ENCODE assay signal across 8 cellular contexts in genomic region chr12:51270847-51271518, GRCh38. TPM values are rescaled to one million over a fixed set of nuclear protein-coding genes. Genes with fewer than 3 reads are reported as not detected.
DNase-seq lines count a peak whose midpoint lies in the region; ATAC-seq and TF ChIP-seq lines count a peak whose summit lies in the region.

No MANE protein-coding gene starts in this region.

- 31 to 34% methylated on average over 12 to 13 of the region's 13 CpGs for WGBS in esophagus squamous epithelium, 2 donors

- H4K20me1 ChIP-seq in neural progenitor cell (ENCODE audit: low read depth) = no peaks in the 10 kb centered on the region

- H3K9me3 ChIP-seq in SK-N-MC (ENCODE audit: low read depth, low read length) = no peaks in the 10 kb centered on the region
- H3K9me3 ChIP-seq in esophagus squamous epithelium = no peaks in the 10 kb centered on the region
- no peaks in the 10 kb centered on the region for H3K9me3 ChIP-seq in neural progenitor cell (ENCODE audit: low read depth)

- no peak for ATAC-seq in GM21723 (IDR thresholded peaks at IDR 0.05; ENCODE audit: unreplicated experiment)
- no peak for ATAC-seq in GM21381 (IDR thresholded peaks at IDR 0.05; ENCODE audit: unreplicated experiment)

- H3K27me3 ChIP-seq in esophagus squamous epithelium (peaks cover 0 to 7% (median 0%) of the 10 kb centered on the region in 4 donors), neural progenitor cell (peaks cover 17% of the 10 kb centered on the region)

- H3K4me2 ChIP-seq in neural progenitor cell = peak overlapping the region; percentile 89

- H3K79me2 ChIP-seq in neural progenitor cell (ENCODE audit: low read depth) = no peaks in the 10 kb centered on the region

- no peak overlapping the region for H3K27ac ChIP-seq in SK-N-MC
- peak overlapping the region; percentile 89 to 94 (median 92) for H3K27ac ChIP-seq in esophagus squamous epithelium
- no peak overlapping the region for H3K27ac ChIP-seq in neural progenitor cell

- H3K4me3 Mint-ChIP-seq in T-helper 1 cell treated with Interleukin-12 subunit alpha and Interleukin-12 subunit beta and Interleukin-4 antibody, amounts not matched to agents 30 μg/mL and 1 μg/mL, for 36 hours = peak overlapping the region; percentile 90
- H3K4me3 Mint-ChIP-seq in neural progenitor cell = peak overlapping the region; percentile 93

- no peaks in the 10 kb centered on the region for H3K9me3 Mint-ChIP-seq in T-helper 1 cell treated with Interleukin-12 subunit alpha and Interleukin-12 subunit beta and Interleukin-4 antibody, amounts not matched to agents 30 μg/mL and 1 μg/mL, for 36 hours
- no peaks in the 10 kb centered on the region for H3K9me3 Mint-ChIP-seq in neural progenitor cell

- H3K9ac ChIP-seq in SK-N-MC (ENCODE audit: insufficient read length) = peak overlapping the region; percentile 73
- H3K9ac ChIP-seq in neural progenitor cell = no peak overlapping the region

- no peak for TF ChIP-seq CTCF in esophagus squamous epithelium (IDR thresholded peaks at IDR 0.05)
- TF ChIP-seq CTCF in neural progenitor cell (IDR thresholded peaks at IDR 0.05) = no peak

- H3K36me3 Mint-ChIP-seq in T-helper 1 cell treated with Interleukin-12 subunit alpha and Interleukin-12 subunit beta and Interleukin-4 antibody, amounts not matched to agents 30 μg/mL and 1 μg/mL, for 36 hours (ENCODE audit: low read depth) = no peaks in the 10 kb centered on the region
- no peaks in the 10 kb centered on the region for H3K36me3 Mint-ChIP-seq in neural progenitor cell

- H3K4me1 ChIP-seq in esophagus squamous epithelium (peaks cover 2 to 56% (median 10%) of the 10 kb centered on the region in 3 donors), neural progenitor cell (peaks cover 17% of the 10 kb centered on the region)

- H3F3A ChIP-seq in neural progenitor cell (ENCODE audit: low read depth) = peaks cover 22% of the 10 kb centered on the region

- H3K36me3 ChIP-seq in SK-N-MC (ENCODE audit: insufficient read depth, low read length) (no peaks in the 10 kb centered on the region), esophagus squamous epithelium (peaks cover 0 to 2% (median 0%) of the 10 kb centered on the region in 3 donors), neural progenitor cell (no peaks in the 10 kb centered on the region)

- H3K4me1 Mint-ChIP-seq in T-helper 1 cell treated with Interleukin-12 subunit alpha and Interleukin-12 subunit beta and Interleukin-4 antibody, amounts not matched to agents 30 μg/mL and 1 μg/mL, for 36 hours (ENCODE audit: low read depth) = peaks cover 13% of the 10 kb centered on the region
- peaks cover 8% of the 10 kb centered on the region for H3K4me1 Mint-ChIP-seq in neural progenitor cell

- DNase-seq in T-helper 1 cell = no peak
- DNase-seq in SK-N-MC (ENCODE audit: low read depth, low spot score) = no peak
- DNase-seq in esophagus squamous epithelium (lab: John Stamatoyannopoulos, UW) = no peak
- DNase-seq in neural progenitor cell (ENCODE audit: low spot score) = no peak
- DNase-seq in NCI-H2227 treated with DMSO at 0.1 percent for 48 hours (lab: John Stamatoyannopoulos, UW) = no peak

- TF ChIP-seq POLR2A in esophagus squamous epithelium (IDR thresholded peaks at IDR 0.05) = peak in 1 of 4 donors; percentile 23

- peaks cover 32% of the 10 kb centered on the region for H3K27me3 Mint-ChIP-seq in T-helper 1 cell treated with Interleukin-12 subunit alpha and Interleukin-12 subunit beta and Interleukin-4 antibody, amounts not matched to agents 30 μg/mL and 1 μg/mL, for 36 hours (ENCODE audit: low read depth)
- peaks cover 23% of the 10 kb centered on the region for H3K27me3 Mint-ChIP-seq in neural progenitor cell (ENCODE audit: insufficient read depth, low read depth)

- intact Hi-C loops in esophagus squamous epithelium (cut with DNase I) = no loop called here

- peak overlapping the region; percentile 55 for H3K27ac Mint-ChIP-seq in T-helper 1 cell treated with Interleukin-12 subunit alpha and Interleukin-12 subunit beta and Interleukin-4 antibody, amounts not matched to agents 30 μg/mL and 1 μg/mL, for 36 hours
- no peak overlapping the region for H3K27ac Mint-ChIP-seq in neural progenitor cell

- peak overlapping the region; percentile 88 for H2AFZ ChIP-seq in neural progenitor cell (replicated peaks)

- H3K4me3 ChIP-seq in SK-N-MC = peak overlapping the region; percentile 80
- peak overlapping the region; percentile 56 to 96 (median 76) for H3K4me3 ChIP-seq in esophagus squamous epithelium
- H3K4me3 ChIP-seq in neural progenitor cell = peak overlapping the region; percentile 55

RNA-seq across cellular contexts. Expression of gene SMAGP, which starts 0.8 kb away (rescaled TPM):
- 100 to 1,000 TPM in 3 of 4 donors, 10 to 100 TPM in 1; 97.8 to 169 (median 124) TPM for total RNA-seq in esophagus squamous epithelium
- total RNA-seq in neural progenitor cell (ENCODE audit: low replicate concordance) = 19.0 and 24.3 TPM in 2 replicates

RNA-seq across cellular contexts. Expression of gene DAZAP2, which starts 32.4 kb away (rescaled TPM):
- total RNA-seq in esophagus squamous epithelium (100 to 1,000 TPM; 156 to 261 (median 188) TPM), neural progenitor cell (ENCODE audit: low replicate concordance) (48.4 and 51.6 TPM in 2 replicates)

RNA-seq across cellular contexts. Expression of gene BIN2, which starts 53.0 kb away (rescaled TPM):
- total RNA-seq in esophagus squamous epithelium (1 to 10 TPM; 1.7 to 5.5 (median 3.3) TPM), neural progenitor cell (ENCODE audit: low replicate concordance) (0.52 TPM in 1 of 2 replicates, not detected in the other)

RNA-seq across cellular contexts. Expression of gene POU6F1, which starts 53.1 kb away (rescaled TPM):
- total RNA-seq in esophagus squamous epithelium (1 to 10 TPM in 2 of 4 donors, under 1 TPM in 2; 0.42 to 5.9 (median 1.7) TPM), neural progenitor cell (ENCODE audit: low replicate concordance) (1.6 TPM in 2 replicates)

Comparison
In these comparisons a context has a peak if more than half of its experiments do, and no peak if none do; other contexts are left out.
1. H3K27ac ChIP-seq: peak in esophagus squamous epithelium (4 of 4); none in SK-N-MC (single experiment) and neural progenitor cell (single experiment).
2. Peak in every context shown above with its lines, with median percentiles within 50 percentile points of each other: H3K4me3 ChIP-seq.